ENCODE assay signal across 8 cellular contexts in the genomic region with DNA sequence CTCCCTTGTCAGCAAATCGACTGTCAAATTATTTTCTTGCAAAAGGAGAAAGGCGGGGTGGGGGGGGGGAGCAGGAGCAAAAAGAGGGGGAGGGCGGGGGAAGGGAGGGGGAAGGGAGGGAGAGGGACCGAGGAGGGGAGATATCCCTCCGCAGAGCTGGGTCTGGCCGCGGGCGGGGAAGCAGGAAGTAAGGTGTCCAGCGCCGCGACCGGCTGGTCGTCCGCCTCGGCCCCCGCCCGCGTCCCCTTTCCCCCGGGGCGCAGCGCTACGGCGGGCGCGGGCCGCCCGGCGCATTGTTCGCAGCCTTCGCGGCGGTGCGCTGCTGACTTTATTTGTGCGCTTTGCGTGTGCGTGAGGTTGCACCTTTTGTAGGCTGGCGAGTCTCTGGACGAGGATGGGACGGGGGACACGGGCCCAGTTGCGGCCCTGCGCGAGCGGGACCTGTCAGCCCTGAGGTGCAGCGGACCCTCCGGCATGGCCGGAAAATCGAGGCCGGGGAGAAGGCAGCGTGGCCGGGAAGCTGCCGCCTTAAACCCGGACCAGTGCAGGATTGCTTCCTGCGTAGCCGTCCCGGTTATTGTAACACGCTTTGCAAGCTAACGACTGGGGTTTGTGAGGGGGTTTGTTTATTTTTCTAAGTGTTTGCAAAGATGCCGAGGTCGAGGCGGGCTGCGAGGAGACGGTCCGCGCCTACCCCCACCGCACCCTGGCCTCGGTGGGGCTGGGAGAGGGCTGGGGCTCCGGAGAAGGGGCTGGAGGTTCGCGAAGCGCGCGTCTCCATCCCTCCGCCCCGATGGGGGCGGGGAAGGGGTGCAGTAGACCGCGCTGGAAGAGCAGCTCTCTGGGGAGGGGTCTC. TPM values are rescaled to one million over a fixed set of nuclear protein-coding genes. Genes with fewer than 3 reads are reported as not detected.
DNase-seq lines count a peak whose midpoint lies in the region; ATAC-seq and TF ChIP-seq lines count a peak whose summit lies in the region.

No MANE protein-coding gene starts in this region.

- H3K9me3 ChIP-seq in HUES6 (ENCODE audit: control insufficient read depth, insufficient read depth, low read depth, low read length): no peaks in the 10 kb centered on the region

- H3K27ac Mint-ChIP-seq in CD14-positive monocyte (peak overlapping the region; percentile 82 to 97 (median 88)), nephron (peak overlapping the region; percentile 95 to 99 (median 97))

- H3K9ac ChIP-seq in HUES6 (ENCODE audit: low read length): peak overlapping the region; percentile 94

- peak overlapping the region; percentile 97 for H3K4me3 ChIP-seq in HUES6 (ENCODE audit: low read depth, low read length)
- H3K4me3 ChIP-seq in fibroblast of the aortic adventitia (ENCODE audit: low read depth, low read length): peak overlapping the region; percentile 79

- no peaks in the 10 kb centered on the region for H3K27me3 ChIP-seq in HUES6 (ENCODE audit: control insufficient read depth, insufficient read depth, low read length)

- DNase-seq in CD14-positive monocyte (ENCODE audit: low spot score) (peak; percentile 66), fibroblast of the aortic adventitia (ENCODE audit: low read depth) (peak; percentile 74), ureter (ENCODE audit: low spot score) (peak; percentile 86)
- peak; percentile 53 for DNase-seq in activated effector memory CD4-positive, alpha-beta T cell treated with Interleukin-2 at 50 U/mL for 16 hours

- H3K9me3 Mint-ChIP-seq in CD14-positive monocyte: peaks cover 0 to 3% (median 0%) of the 10 kb centered on the region in 7 donors
- H3K9me3 Mint-ChIP-seq in nephron: no peaks in the 10 kb centered on the region

- H3K36me3 Mint-ChIP-seq in CD14-positive monocyte (peaks cover 0 to 7% of the 10 kb centered on the region in 2 donors), nephron (ENCODE audit: low read depth) (peaks cover 12% of the 10 kb centered on the region)

- H3K4me1 Mint-ChIP-seq in CD14-positive monocyte (peaks cover 45% of the 10 kb centered on the region), nephron (peaks cover 33% of the 10 kb centered on the region)

- H3K27ac ChIP-seq in HUES6 (ENCODE audit: low read depth, low read length): peak overlapping the region; percentile 84; the same call in 1 of the 2 replicates

- peak overlapping the region; percentile 98 to 100 for H3K4me3 Mint-ChIP-seq in CD14-positive monocyte
- peak overlapping the region; percentile 99 for H3K4me3 Mint-ChIP-seq in nephron

- no peak for TF ChIP-seq CTCF in CD14-positive monocyte (IDR thresholded peaks at IDR 0.05)
- no peak for TF ChIP-seq CTCF in fibroblast of the aortic adventitia (IDR thresholded peaks at IDR 0.05; ENCODE audit: insufficient read depth, low read length)
- TF ChIP-seq CTCF in nephron (IDR thresholded peaks at IDR 0.05; ENCODE audit: unreplicated experiment in 3 of 3): no peak

- ATAC-seq in GM19372 (IDR thresholded peaks at IDR 0.05; ENCODE audit: low read depth, unreplicated experiment): peak; percentile 25

- intact Hi-C loops in CD14-positive monocyte (cut with micrococcal nuclease): loop anchor here (5.0 to 10.0 kb wide), 5 partner anchors 35 to 95 kb away; no protein-coding TSS in a partner anchor

- no peaks in the 10 kb centered on the region for H3K36me3 ChIP-seq in HUES6 (ENCODE audit: control insufficient read depth, insufficient read depth, low read length)

- peaks cover 30% of the 10 kb centered on the region for H3K4me1 ChIP-seq in HUES6 (ENCODE audit: control insufficient read depth, insufficient read depth, low read length)

- H3K27me3 Mint-ChIP-seq in CD14-positive monocyte (ENCODE audit: low read depth in 3 of 3) (peaks cover 11 to 19% (median 14%) of the 10 kb centered on the region in 3 donors), nephron (ENCODE audit: low read depth) (peaks cover 14% of the 10 kb centered on the region)

TF ChIP-seq in PFSK-1, 5 proteins besides CTCF, POLR2A, EP300 and RAD21:
- TF ChIP-seq REST (IDR thresholded peaks at IDR 0.05; ENCODE audit: insufficient read depth in 1 of 2, low read depth in 2 of 2, low read length in 2 of 2): 0 out of 4 replicates have a peak, but pooled peaks of 1 of the 2 experiments have one; percentile 40
- TF ChIP-seq SIN3A (IDR thresholded peaks at IDR 0.05; ENCODE audit: borderline replicate concordance, insufficient read depth, low read length): peak; percentile 13; the same call in 1 of the 2 replicates
- peak; percentile 72; the same call in 1 of the 2 replicates for TF ChIP-seq TAF1 (IDR thresholded peaks at IDR 0.05; ENCODE audit: borderline replicate concordance, insufficient read depth, low read length)
- no peak for TF ChIP-seq FOXP2 (optimal IDR thresholded peaks at IDR 0.05; ENCODE audit: borderline replicate concordance, extremely low read depth, extremely low read length, insufficient read depth)
- no peak; the same call in 1 of the 2 replicates for TF ChIP-seq POLR2AphosphoS5 (IDR thresholded peaks at IDR 0.05; ENCODE audit: low read depth, low read length)

RNA-seq across cellular contexts. Expression of gene TRERF1, which starts 0.7 kb away (rescaled TPM):
- polyA plus RNA-seq in CD14-positive monocyte: 1 to 10 TPM in 1 of 2 donors, under 1 TPM in 1; 0.58 to 2.0 TPM
- 14.7 TPM for polyA plus RNA-seq in PFSK-1 (2012; ENCODE audit: insufficient read length, low read depth)
- total RNA-seq in fibroblast of the aortic adventitia (ENCODE audit: low replicate concordance) (4.8 and 12.0 TPM in 2 replicates), ureter (24.7 TPM)

Comparison
In these comparisons a context has a peak if more than half of its experiments do, and no peak if none do; other contexts are left out.
1. Peak in every context shown above with its lines: DNase-seq, ATAC-seq, H3K4me3 ChIP-seq and H3K27ac ChIP-seq.